11 cellular contexts compared by ENCODE assay signal in genomic region chr16:81551821-81552304, GRCh38.
A peak's percentile ranks its signal among the peaks of the same experiment; 100 is the strongest.
DNase-seq lines count a peak whose midpoint lies in the region; ATAC-seq and TF ChIP-seq lines count a peak whose summit lies in the region.
"Had no signal": no experiment of that assay in that cellular context is flagged by ENCODE, and none has a peak within 500 bp of the region (broad histone marks: within the 10 kb centered on the region; RNA-seq: fewer than 3 reads in every experiment).

No MANE protein-coding gene starts in this region.

- peaks cover 15 to 81% of the 10 kb centered on the region in 2 donors for H3K4me1 ChIP-seq in left lung
- H3K4me1 ChIP-seq: uterus had no signal

- peak overlapping the region in 1 of 2 donors; percentile 51 for H3K27ac ChIP-seq in left lung
- H3K27ac ChIP-seq: SK-N-MC had no signal

- no peak for DNase-seq in activated naive CD4-positive, alpha-beta T cell treated with anti-CD3 and anti-CD28 coated beads, Interleukin-2, amount 50 U/mL, for 72 hours (ENCODE audit: low spot score in 2 of 2)
- DNase-seq in activated naive CD4-positive, alpha-beta T cell treated with anti-CD3 and anti-CD28 coated beads, Interleukin-2, amount 10 ng/mL, durations not matched to agents 7 days and 5 days: no peak
- no peak for DNase-seq in central memory CD8-positive, alpha-beta T cell (ENCODE audit: low spot score in 2 of 2)
- DNase-seq in left lung: no peak
- no peak for DNase-seq in stimulated activated naive CD8-positive, alpha-beta T cell treated with anti-CD3 and anti-CD28 coated beads, Interleukin-15, amount 100 ng/mL, for 72 hours
- DNase-seq in NCI-H526 treated with DMSO at 0.1 percent for 48 hours (lab: John Stamatoyannopoulos, UW): no peak
- no peak for DNase-seq in activated CD4-positive, alpha-beta memory T cell treated with anti-CD3 and anti-CD28 coated beads, Interleukin-2, amount 10 ng/mL, durations not matched to agents 7 days and 5 days
- DNase-seq: NCI-H510A, uterus had no signal

- H3K4me1 Mint-ChIP-seq in activated naive CD4-positive, alpha-beta T cell treated with anti-CD3 and anti-CD28 coated beads, Interleukin-2, amount 10 ng/mL, durations not matched to agents 7 days and 5 days: peaks cover 13% of the 10 kb centered on the region
- H3K4me1 Mint-ChIP-seq in central memory CD8-positive, alpha-beta T cell: peaks cover 78% of the 10 kb centered on the region
- H3K4me1 Mint-ChIP-seq in stimulated activated naive CD8-positive, alpha-beta T cell treated with anti-CD3 and anti-CD28 coated beads, Interleukin-15, amount 100 ng/mL, for 72 hours: peaks cover 86% of the 10 kb centered on the region
- H3K4me1 Mint-ChIP-seq in activated CD4-positive, alpha-beta memory T cell treated with anti-CD3 and anti-CD28 coated beads, Interleukin-2, amount 10 ng/mL, durations not matched to agents 7 days and 5 days: peaks cover 34% of the 10 kb centered on the region

- H3K27ac Mint-ChIP-seq in activated naive CD4-positive, alpha-beta T cell treated with anti-CD3 and anti-CD28 coated beads, Interleukin-2, amount 50 U/mL, for 72 hours: peak overlapping the region; percentile 72 to 82
- no peak overlapping the region for H3K27ac Mint-ChIP-seq in activated naive CD4-positive, alpha-beta T cell treated with anti-CD3 and anti-CD28 coated beads, Interleukin-2, amount 10 ng/mL, durations not matched to agents 7 days and 5 days
- H3K27ac Mint-ChIP-seq in central memory CD8-positive, alpha-beta T cell (ENCODE audit: low read depth): peak overlapping the region; percentile 86
- peak overlapping the region in 1 of 2 donors; percentile 19 for H3K27ac Mint-ChIP-seq in stimulated activated naive CD8-positive, alpha-beta T cell treated with anti-CD3 and anti-CD28 coated beads, Interleukin-15, amount 100 ng/mL, for 72 hours
- no peak overlapping the region for H3K27ac Mint-ChIP-seq in activated CD4-positive, alpha-beta memory T cell treated with anti-CD3 and anti-CD28 coated beads, Interleukin-2, amount 10 ng/mL, durations not matched to agents 7 days and 5 days

- no peaks in the 10 kb centered on the region for H3K9me3 ChIP-seq in left lung
- H3K9me3 ChIP-seq: uterus had no signal

- CTCF ChIA-PET in activated naive CD4-positive, alpha-beta T cell treated with anti-CD3 and anti-CD28 coated beads, Interleukin-2, amount 10 ng/mL, durations not matched to agents 7 days and 5 days (lab: Charles Lee): no interaction called here
- CTCF ChIA-PET in activated CD4-positive, alpha-beta memory T cell treated with anti-CD3 and anti-CD28 coated beads, Interleukin-2, amount 10 ng/mL, durations not matched to agents 7 days and 5 days (lab: Charles Lee): no interaction called here

- no peak overlapping the region for H3K4me3 Mint-ChIP-seq in activated naive CD4-positive, alpha-beta T cell treated with anti-CD3 and anti-CD28 coated beads, Interleukin-2, amount 10 ng/mL, durations not matched to agents 7 days and 5 days
- no peak overlapping the region for H3K4me3 Mint-ChIP-seq in central memory CD8-positive, alpha-beta T cell
- no peak overlapping the region for H3K4me3 Mint-ChIP-seq in stimulated activated naive CD8-positive, alpha-beta T cell treated with anti-CD3 and anti-CD28 coated beads, Interleukin-15, amount 100 ng/mL, for 72 hours
- H3K4me3 Mint-ChIP-seq in activated CD4-positive, alpha-beta memory T cell treated with anti-CD3 and anti-CD28 coated beads, Interleukin-2, amount 10 ng/mL, durations not matched to agents 7 days and 5 days: no peak overlapping the region

- H3K36me3 ChIP-seq in left lung: no peaks in the 10 kb centered on the region
- H3K36me3 ChIP-seq: uterus had no signal

- H3K27me3 ChIP-seq in left lung: no peaks in the 10 kb centered on the region
- H3K27me3 ChIP-seq: uterus had no signal

- H3K9me3 Mint-ChIP-seq in activated naive CD4-positive, alpha-beta T cell treated with anti-CD3 and anti-CD28 coated beads, Interleukin-2, amount 50 U/mL, for 72 hours: no peaks in the 10 kb centered on the region
- peaks cover 3% of the 10 kb centered on the region for H3K9me3 Mint-ChIP-seq in activated naive CD4-positive, alpha-beta T cell treated with anti-CD3 and anti-CD28 coated beads, Interleukin-2, amount 10 ng/mL, durations not matched to agents 7 days and 5 days
- H3K9me3 Mint-ChIP-seq in central memory CD8-positive, alpha-beta T cell: no peaks in the 10 kb centered on the region
- H3K9me3 Mint-ChIP-seq in stimulated activated naive CD8-positive, alpha-beta T cell treated with anti-CD3 and anti-CD28 coated beads, Interleukin-15, amount 100 ng/mL, for 72 hours: no peaks in the 10 kb centered on the region
- H3K9me3 Mint-ChIP-seq in activated CD4-positive, alpha-beta memory T cell treated with anti-CD3 and anti-CD28 coated beads, Interleukin-2, amount 10 ng/mL, durations not matched to agents 7 days and 5 days: no peaks in the 10 kb centered on the region

- POLR2A ChIA-PET in activated CD4-positive, alpha-beta memory T cell treated with anti-CD3 and anti-CD28 coated beads, Interleukin-2, amount 10 ng/mL, durations not matched to agents 7 days and 5 days (lab: Charles Lee): no interaction called here

- no peak for ATAC-seq in activated naive CD4-positive, alpha-beta T cell treated with anti-CD3 and anti-CD28 coated beads, Interleukin-2, amount 50 U/mL, for 72 hours
- no peak for ATAC-seq in central memory CD8-positive, alpha-beta T cell (replicated peaks; ENCODE audit: extremely low read depth, poor library complexity, severe bottlenecking)
- ATAC-seq in left lung (peak; percentile 23), GM18858 (IDR thresholded peaks at IDR 0.05; ENCODE audit: unreplicated experiment) (no peak)
- ATAC-seq in stimulated activated naive CD8-positive, alpha-beta T cell treated with anti-CD3 and anti-CD28 coated beads, Interleukin-15, amount 100 ng/mL, for 72 hours: peak; percentile 22

- intact Hi-C loops in left lung (cut with DNase I): no loop called here

- H3K4me3 ChIP-seq in left lung: no peak overlapping the region
- H3K4me3 ChIP-seq: SK-N-MC, uterus had no signal

- no peak for TF ChIP-seq CTCF in left lung (IDR thresholded peaks at IDR 0.05)

- no peaks in the 10 kb centered on the region for H3K36me3 Mint-ChIP-seq in activated naive CD4-positive, alpha-beta T cell treated with anti-CD3 and anti-CD28 coated beads, Interleukin-2, amount 50 U/mL, for 72 hours
- H3K36me3 Mint-ChIP-seq in activated naive CD4-positive, alpha-beta T cell treated with anti-CD3 and anti-CD28 coated beads, Interleukin-2, amount 10 ng/mL, durations not matched to agents 7 days and 5 days: no peaks in the 10 kb centered on the region
- peaks cover 2% of the 10 kb centered on the region for H3K36me3 Mint-ChIP-seq in central memory CD8-positive, alpha-beta T cell (ENCODE audit: insufficient read depth)
- peaks cover 4% of the 10 kb centered on the region for H3K36me3 Mint-ChIP-seq in activated CD4-positive, alpha-beta memory T cell treated with anti-CD3 and anti-CD28 coated beads, Interleukin-2, amount 10 ng/mL, durations not matched to agents 7 days and 5 days (ENCODE audit: low read depth)

- no peaks in the 10 kb centered on the region for H3K27me3 Mint-ChIP-seq in activated naive CD4-positive, alpha-beta T cell treated with anti-CD3 and anti-CD28 coated beads, Interleukin-2, amount 10 ng/mL, durations not matched to agents 7 days and 5 days
- no peaks in the 10 kb centered on the region for H3K27me3 Mint-ChIP-seq in central memory CD8-positive, alpha-beta T cell
- no peaks in the 10 kb centered on the region for H3K27me3 Mint-ChIP-seq in stimulated activated naive CD8-positive, alpha-beta T cell treated with anti-CD3 and anti-CD28 coated beads, Interleukin-15, amount 100 ng/mL, for 72 hours
- no peaks in the 10 kb centered on the region for H3K27me3 Mint-ChIP-seq in activated CD4-positive, alpha-beta memory T cell treated with anti-CD3 and anti-CD28 coated beads, Interleukin-2, amount 10 ng/mL, durations not matched to agents 7 days and 5 days

Comparison
In these comparisons a context has a peak if more than half of its experiments do, and no peak if none do; other contexts are left out.
1. H3K27ac Mint-ChIP-seq: peak in activated naive CD4-positive, alpha-beta T cell treated with anti-CD3 and anti-CD28 coated beads, Interleukin-2, amount 50 U/mL, for 72 hours (2 of 2) and central memory CD8-positive, alpha-beta T cell (single experiment); none in activated naive CD4-positive, alpha-beta T cell treated with anti-CD3 and anti-CD28 coated beads, Interleukin-2, amount 10 ng/mL, durations not matched to agents 7 days and 5 days (single experiment) and activated CD4-positive, alpha-beta memory T cell treated with anti-CD3 and anti-CD28 coated beads, Interleukin-2, amount 10 ng/mL, durations not matched to agents 7 days and 5 days (single experiment).
2. ATAC-seq: peak in left lung (single experiment) and stimulated activated naive CD8-positive, alpha-beta T cell treated with anti-CD3 and anti-CD28 coated beads, Interleukin-15, amount 100 ng/mL, for 72 hours (single experiment); none in activated naive CD4-positive, alpha-beta T cell treated with anti-CD3 and anti-CD28 coated beads, Interleukin-2, amount 50 U/mL, for 72 hours (0 of 2), central memory CD8-positive, alpha-beta T cell (single experiment) and GM18858 (single experiment).